Comparison of ENCODE assay signal across 8 cellular contexts in the genomic region with DNA sequence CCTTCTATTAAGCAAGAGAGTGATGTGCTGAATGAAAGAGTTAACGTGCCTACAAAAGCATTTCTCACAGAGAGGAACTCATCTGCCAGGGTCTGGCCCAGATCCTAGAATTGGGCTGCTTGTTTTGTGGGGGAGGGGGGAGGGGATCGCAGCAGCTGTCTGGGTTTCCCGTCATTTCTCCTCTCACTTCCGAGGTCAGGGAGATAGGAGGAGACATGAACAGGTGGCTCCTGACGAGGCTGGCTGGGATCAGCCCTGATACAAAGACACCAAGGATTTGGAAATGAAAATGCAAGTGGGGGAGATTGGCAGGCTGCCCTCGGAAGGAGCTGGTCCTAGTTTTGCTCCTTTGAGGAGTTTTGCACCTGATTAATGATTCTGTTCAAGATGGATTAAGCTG.
A peak's percentile ranks its signal among the peaks of the same experiment; 100 is the strongest.
DNase-seq lines count a peak whose midpoint lies in the region; ATAC-seq and TF ChIP-seq lines count a peak whose summit lies in the region.

No MANE protein-coding gene starts in this region.

- ATAC-seq in GM18502 (IDR thresholded peaks at IDR 0.05; ENCODE audit: poor library complexity, unreplicated experiment): no peak

- H3K36me3 ChIP-seq in left ventricle myocardium inferior (no peaks in the 10 kb centered on the region), skeletal muscle satellite cell (ENCODE audit: insufficient read depth, low read length) (no peaks in the 10 kb centered on the region)

- DNase-seq in Kasumi-1 (lab: John Stamatoyannopoulos, UW) (peak; percentile 26 to 57), SHP77 (lab: John Stamatoyannopoulos, UW) (peak; percentile 82 to 90), left ventricle myocardium inferior (peak; percentile 18), EL (no peak), GDM1 (lab: John Stamatoyannopoulos, UW) (no peak)
- no peak for DNase-seq in activated CD4-positive, alpha-beta T cell treated with anti-CD3 and anti-CD28 coated beads, Interleukin-2, amount 50 U/mL, for 1 hour

- H3K9me3 ChIP-seq in left ventricle myocardium inferior (replicated peaks) (peaks cover 18% of the 10 kb centered on the region), skeletal muscle satellite cell (replicated peaks; ENCODE audit: low read length) (no peaks in the 10 kb centered on the region)

- TF ChIP-seq CTCF in left ventricle myocardium inferior (IDR thresholded peaks at IDR 0.05; ENCODE audit: borderline replicate concordance): no peak

- H3K4me1 ChIP-seq in left ventricle myocardium inferior (peaks cover 15% of the 10 kb centered on the region), skeletal muscle satellite cell (ENCODE audit: control insufficient read depth, insufficient read depth, low read length) (no peaks in the 10 kb centered on the region)

- intact Hi-C loops in left ventricle myocardium inferior (cut with micrococcal nuclease): no loop called here

- no peaks in the 10 kb centered on the region for H3K27me3 ChIP-seq in left ventricle myocardium inferior (ENCODE audit: low read depth)
- peaks cover 2% of the 10 kb centered on the region for H3K27me3 ChIP-seq in skeletal muscle satellite cell (ENCODE audit: control insufficient read depth, insufficient read depth, low read length)

- H3K4me3 ChIP-seq in left ventricle myocardium inferior (peak overlapping the region; percentile 50), skeletal muscle satellite cell (ENCODE audit: low read length) (peak overlapping the region; percentile 49)

- H3K9ac ChIP-seq in skeletal muscle satellite cell (ENCODE audit: low read depth, low read length): no peak overlapping the region

- H3K27ac ChIP-seq in left ventricle myocardium inferior (replicated peaks): no peak overlapping the region

- H3K4me2 ChIP-seq in skeletal muscle satellite cell (ENCODE audit: low read length): peak overlapping the region; percentile 59

Comparison
In these comparisons a context has a peak if more than half of its experiments do, and no peak if none do; other contexts are left out.
1. DNase-seq: peak in Kasumi-1 (2 of 2), SHP77 (2 of 2) and left ventricle myocardium inferior (single experiment); none in EL (single experiment), activated CD4-positive, alpha-beta T cell treated with anti-CD3 and anti-CD28 coated beads, Interleukin-2, amount 50 U/mL, for 1 hour (single experiment) and GDM1 (single experiment).